In the genomic region with DNA sequence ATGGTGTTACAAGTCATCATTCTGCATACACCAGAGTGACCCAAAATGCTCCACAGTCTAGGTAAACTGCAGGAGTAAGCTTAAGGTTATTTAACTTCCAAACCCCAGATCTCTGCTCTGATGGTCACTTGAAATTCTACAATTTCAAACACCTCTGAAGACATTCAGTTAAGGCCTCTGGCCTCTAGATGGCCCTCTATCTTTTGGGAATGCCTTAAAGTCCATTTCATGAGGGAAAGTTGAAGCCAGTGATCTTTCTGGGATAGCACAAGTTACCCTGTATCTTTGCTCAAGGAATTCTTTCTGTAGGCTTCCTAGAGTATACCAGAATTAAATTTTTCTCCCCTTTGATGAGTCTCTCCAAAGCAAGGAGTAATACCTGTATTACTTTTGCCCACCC, we compare ENCODE assay signal across 8 cellular contexts. TPM values are rescaled to one million over a fixed set of nuclear protein-coding genes. Genes with fewer than 3 reads are reported as not detected.
DNase-seq lines count a peak whose midpoint lies in the region; ATAC-seq, FAIRE-seq and TF ChIP-seq lines count a peak whose summit lies in the region.
"Not testable (repeated sequence)": the region's sequence is repeated elsewhere in the genome, so short reads cannot be mapped to it uniquely, and the experiment has no call there.

No MANE protein-coding gene starts in this region.

- H3K9me2 ChIP-seq in neural cell (ENCODE audit: insufficient read depth, low read length), result not testable (repeated sequence)

- not testable (repeated sequence) for H3K9me3 ChIP-seq in esophagus muscularis mucosa; neural cell (ENCODE audit: low read length); upper lobe of right lung

- TF ChIP-seq EP300 in esophagus muscularis mucosa (IDR thresholded peaks at IDR 0.05); neural cell (conservative IDR thresholded peaks at IDR 0.05; ENCODE audit: poor library complexity, severe bottlenecking): not testable (repeated sequence)

- not testable (repeated sequence) for H3K4me3 ChIP-seq in AG10803 (ENCODE audit: low read length); brain microvascular endothelial cell (ENCODE audit: low read depth, low read length); esophagus muscularis mucosa; neural cell (ENCODE audit: low read length); upper lobe of right lung

- in situ Hi-C loops in brain microvascular endothelial cell (cut with HindIII; ENCODE audit: low pct_ligation_motif_present, low sequenced_read_pairs), result not testable (repeated sequence)

- H4K20me1 ChIP-seq in neural cell (ENCODE audit: insufficient read depth), result not testable (repeated sequence)

- H3K36me3 ChIP-seq in brain microvascular endothelial cell (replicated peaks); esophagus muscularis mucosa; neural cell (ENCODE audit: insufficient read depth, low read length); upper lobe of right lung: not testable (repeated sequence)

- FAIRE-seq in GM19239 (lab: Jason Lieb, UNC) (peak; percentile 52), RCC 7860 (lab: Jason Lieb, UNC) (peak; percentile 72)

- H3K9ac ChIP-seq in neural cell (ENCODE audit: low read length), result not testable (repeated sequence)

- not testable (repeated sequence) for H3K27me3 ChIP-seq in brain microvascular endothelial cell (replicated peaks); esophagus muscularis mucosa; neural cell (ENCODE audit: insufficient read depth, low read depth, low read length)
- H3K27me3 ChIP-seq in upper lobe of right lung, result peaks cover 12% of the 10 kb centered on the region

- not testable (repeated sequence) for DNase-seq in AG10803 (ENCODE audit: low read depth); GM19239 (ENCODE audit: insufficient read length, low spot score); RCC 7860 (ENCODE audit: low spot score); brain microvascular endothelial cell; esophagus muscularis mucosa (ENCODE audit: extremely low spot score); left ventricle myocardium superior; upper lobe of right lung

- not testable (repeated sequence) for H3F3A ChIP-seq in neural cell (ENCODE audit: insufficient read depth, low read length, poor library complexity, severe bottlenecking)

- TF ChIP-seq RAD21 in neural cell (conservative IDR thresholded peaks at IDR 0.05), result not testable (repeated sequence)

- TF ChIP-seq POLR2A in esophagus muscularis mucosa (IDR thresholded peaks at IDR 0.05; ENCODE audit: low read depth), result not testable (repeated sequence)

- intact Hi-C loops in esophagus muscularis mucosa (cut with DNase I); left ventricle myocardium superior (cut with micrococcal nuclease); upper lobe of right lung (cut with DNase I): not testable (repeated sequence)

- not testable (repeated sequence) for H3K4me2 ChIP-seq in neural cell (ENCODE audit: low read length)

- not testable (repeated sequence) for H3K79me2 ChIP-seq in neural cell (replicated peaks; ENCODE audit: insufficient read depth, low read length)

- H2AFZ ChIP-seq in neural cell (ENCODE audit: low read depth, low read length), result not testable (repeated sequence)

- not testable (repeated sequence) for H3K27ac ChIP-seq in brain microvascular endothelial cell; esophagus muscularis mucosa (replicated peaks in 1 of 4); neural cell (ENCODE audit: low read length); upper lobe of right lung

- not testable (repeated sequence) for H3K4me1 ChIP-seq in esophagus muscularis mucosa, upper lobe of right lung

- TF ChIP-seq CTCF in AG10803 (conservative IDR thresholded peaks at IDR 0.05; ENCODE audit: low read length) (peak; percentile 25), brain microvascular endothelial cell (IDR thresholded peaks at IDR 0.05; ENCODE audit: low read depth, low read length, missing control alignments) (peak; percentile 35), esophagus muscularis mucosa (IDR thresholded peaks at IDR 0.05) (peak in 2 of 3 experiments; percentile 9 to 23), neural cell (IDR thresholded peaks at IDR 0.05; ENCODE audit: poor library complexity, severe bottlenecking) (peak; percentile 24), upper lobe of right lung (IDR thresholded peaks at IDR 0.05) (peak; percentile 32)

- peak; percentile 51 for ATAC-seq in left ventricle myocardium superior
- ATAC-seq in upper lobe of right lung, result not testable (repeated sequence)

RNA-seq across cellular contexts. Expression of a gene that starts 18.7 kb away (rescaled TPM):
- total RNA-seq in esophagus muscularis mucosa (1 to 10 TPM in 2 of 4 donors, under 1 TPM in 1, not detected in 1; 0.39 to 1.7 (median 1.3) TPM), left ventricle myocardium superior (2.6 TPM), upper lobe of right lung (1.7 TPM)
- polyA plus RNA-seq in neural cell, result 4.0 and 8.6 TPM in 2 replicates
- 3.8 and 7.3 TPM in 2 replicates for polyA minus RNA-seq in neural cell

RNA-seq across cellular contexts. Expression of a gene that starts 18.7 kb away (rescaled TPM):
- total RNA-seq in esophagus muscularis mucosa (10 to 100 TPM; 13.0 to 17.4 (median 13.2) TPM), left ventricle myocardium superior (17.6 TPM), upper lobe of right lung (13.8 TPM)
- polyA plus RNA-seq in neural cell, result 16.8 and 23.7 TPM in 2 replicates
- polyA minus RNA-seq in neural cell, result 27.8 and 36.5 TPM in 2 replicates
